ENCODE assay signal across 23 cellular contexts in genomic region chr1:11991969-11992676, GRCh38.
"Had no signal": no experiment of that assay in that cellular context is flagged by ENCODE, and none has a peak within 500 bp of the region (broad histone marks: within the 10 kb centered on the region; RNA-seq: fewer than 3 reads in every experiment).

No MANE protein-coding gene starts in this region.

- ATAC-seq: activated CD8-positive, alpha-beta T cell treated with anti-CD3 and anti-CD28 coated beads for 36 hours; body of pancreas; stimulated activated naive CD8-positive, alpha-beta T cell treated with anti-CD3 and anti-CD28 coated beads, Interleukin-15, amount 100 ng/mL, for 72 hours; WTC11 had no signal

- H3K4me1 ChIP-seq: body of pancreas, tibial artery had no signal

- DNase-seq: activated CD4-positive, alpha-beta T cell treated with anti-CD3 and anti-CD28 coated beads, Interleukin-2, amount 10 ng/mL, durations not matched to agents 24 days and 14 days; activated CD8-positive, alpha-beta T cell treated with anti-CD3 and anti-CD28 coated beads for 36 hours; activated naive CD4-positive, alpha-beta T cell treated with Interleukin-2 at 50 U/mL for 16 hours; activated naive CD8-positive, alpha-beta T cell treated with anti-CD3 and anti-CD28 coated beads, Interleukin-2, amount 10 ng/mL, durations not matched to agents 7 days and 5 days; activated T-cell treated with anti-CD3 and anti-CD28 coated beads, Interleukin-2, amount 50 U/mL, for 24 hours; amygdala; body of pancreas; central memory CD4-positive, alpha-beta T cell; endodermal cell; foreskin melanocyte; immature natural killer cell; nephron progenitor cell; occipital lobe; stimulated activated CD4-positive, alpha-beta T cell treated with anti-CD3 and anti-CD28 coated beads, Interleukin-4, amount 100 ng/mL, for 1 hour; stimulated activated naive CD8-positive, alpha-beta T cell treated with anti-CD3 and anti-CD28 coated beads, Interleukin-15, amount 100 ng/mL, for 72 hours; tibial artery had no signal

- H3K9me3 Mint-ChIP-seq: activated CD4-positive, alpha-beta T cell treated with anti-CD3 and anti-CD28 coated beads, Interleukin-2, amount 10 ng/mL, durations not matched to agents 24 days and 14 days; activated CD8-positive, alpha-beta T cell treated with anti-CD3 and anti-CD28 coated beads for 36 hours; activated naive CD8-positive, alpha-beta T cell treated with anti-CD3 and anti-CD28 coated beads, Interleukin-2, amount 10 ng/mL, durations not matched to agents 7 days and 5 days; activated T-cell treated with anti-CD3 and anti-CD28 coated beads, Interleukin-2, amount 50 U/mL, for 24 hours; activated T-helper 2 cell treated with anti-CD3 and anti-CD28 coated beads, Interferon-gamma antibody, Interleukin-2, Interleukin-4, amounts not matched to agents 10 μg/mL and 5 μg/mL and 100 μg/mL, durations not matched to agents 14 hours and 24 hours and 36 hours; endodermal cell; immature natural killer cell; mesothelial cell of epicardium; nephron progenitor cell; stimulated activated naive CD8-positive, alpha-beta T cell treated with anti-CD3 and anti-CD28 coated beads, Interleukin-15, amount 100 ng/mL, for 72 hours; T-helper 2 cell treated with Interferon-gamma antibody and Interleukin-4, amounts not matched to agents 5 μg/mL and 100 μg/mL, for 36 hours; WTC11 had no signal

- H3K4me3 ChIP-seq: body of pancreas, SK-N-MC, smooth muscle cell, tibial artery had no signal

- H3K4me1 Mint-ChIP-seq: endodermal cell, mesothelial cell of epicardium, nephron progenitor cell, WTC11 had no signal

- H3K27ac Mint-ChIP-seq: activated CD4-positive, alpha-beta T cell treated with anti-CD3 and anti-CD28 coated beads, Interleukin-2, amount 10 ng/mL, durations not matched to agents 24 days and 14 days; activated CD8-positive, alpha-beta T cell treated with anti-CD3 and anti-CD28 coated beads for 36 hours; activated naive CD8-positive, alpha-beta T cell treated with anti-CD3 and anti-CD28 coated beads, Interleukin-2, amount 10 ng/mL, durations not matched to agents 7 days and 5 days; activated T-helper 2 cell treated with anti-CD3 and anti-CD28 coated beads, Interferon-gamma antibody, Interleukin-2, Interleukin-4, amounts not matched to agents 10 μg/mL and 5 μg/mL and 100 μg/mL, durations not matched to agents 14 hours and 24 hours and 36 hours; mesothelial cell of epicardium; stimulated activated naive CD8-positive, alpha-beta T cell treated with anti-CD3 and anti-CD28 coated beads, Interleukin-15, amount 100 ng/mL, for 72 hours; T-helper 2 cell treated with Interferon-gamma antibody and Interleukin-4, amounts not matched to agents 5 μg/mL and 100 μg/mL, for 36 hours; WTC11 had no signal

- H3K27ac ChIP-seq: body of pancreas, epithelial cell of prostate, SK-N-MC, tibial artery had no signal

- H3K27me3 ChIP-seq: body of pancreas, tibial artery had no signal

- H3K27me3 Mint-ChIP-seq: activated CD4-positive, alpha-beta T cell treated with anti-CD3 and anti-CD28 coated beads, Interleukin-2, amount 10 ng/mL, durations not matched to agents 24 days and 14 days; activated CD8-positive, alpha-beta T cell treated with anti-CD3 and anti-CD28 coated beads for 36 hours; activated naive CD8-positive, alpha-beta T cell treated with anti-CD3 and anti-CD28 coated beads, Interleukin-2, amount 10 ng/mL, durations not matched to agents 7 days and 5 days; activated T-cell treated with anti-CD3 and anti-CD28 coated beads, Interleukin-2, amount 50 U/mL, for 24 hours; stimulated activated naive CD8-positive, alpha-beta T cell treated with anti-CD3 and anti-CD28 coated beads, Interleukin-15, amount 100 ng/mL, for 72 hours had no signal

- H3K4me3 Mint-ChIP-seq: activated CD4-positive, alpha-beta T cell treated with anti-CD3 and anti-CD28 coated beads, Interleukin-2, amount 10 ng/mL, durations not matched to agents 24 days and 14 days; activated CD8-positive, alpha-beta T cell treated with anti-CD3 and anti-CD28 coated beads for 36 hours; activated naive CD8-positive, alpha-beta T cell treated with anti-CD3 and anti-CD28 coated beads, Interleukin-2, amount 10 ng/mL, durations not matched to agents 7 days and 5 days; activated T-cell treated with anti-CD3 and anti-CD28 coated beads, Interleukin-2, amount 50 U/mL, for 24 hours; endodermal cell; immature natural killer cell; mesothelial cell of epicardium; nephron progenitor cell; stimulated activated naive CD8-positive, alpha-beta T cell treated with anti-CD3 and anti-CD28 coated beads, Interleukin-15, amount 100 ng/mL, for 72 hours; T-helper 2 cell treated with Interferon-gamma antibody and Interleukin-4, amounts not matched to agents 5 μg/mL and 100 μg/mL, for 36 hours; WTC11 had no signal

- H3K9me3 ChIP-seq: body of pancreas, tibial artery had no signal
